1 cellular context compared by ENCODE assay signal in genomic region chr19:13781547-13781946, GRCh38.
TF ChIP-seq lines count a peak whose summit lies in the region.

No MANE protein-coding gene starts in this region.

TF ChIP-seq in HepG2, 621 proteins besides CTCF, POLR2A, EP300 and RAD21 (continued from another document):
- 0 out of 2 replicates have a peak, but pooled peaks have one; percentile 25 for TF ChIP-seq PATZ1 (CRISPR knock-in tag; IDR thresholded peaks at IDR 0.05)
